14 cellular contexts compared by ENCODE assay signal in the genomic region with DNA sequence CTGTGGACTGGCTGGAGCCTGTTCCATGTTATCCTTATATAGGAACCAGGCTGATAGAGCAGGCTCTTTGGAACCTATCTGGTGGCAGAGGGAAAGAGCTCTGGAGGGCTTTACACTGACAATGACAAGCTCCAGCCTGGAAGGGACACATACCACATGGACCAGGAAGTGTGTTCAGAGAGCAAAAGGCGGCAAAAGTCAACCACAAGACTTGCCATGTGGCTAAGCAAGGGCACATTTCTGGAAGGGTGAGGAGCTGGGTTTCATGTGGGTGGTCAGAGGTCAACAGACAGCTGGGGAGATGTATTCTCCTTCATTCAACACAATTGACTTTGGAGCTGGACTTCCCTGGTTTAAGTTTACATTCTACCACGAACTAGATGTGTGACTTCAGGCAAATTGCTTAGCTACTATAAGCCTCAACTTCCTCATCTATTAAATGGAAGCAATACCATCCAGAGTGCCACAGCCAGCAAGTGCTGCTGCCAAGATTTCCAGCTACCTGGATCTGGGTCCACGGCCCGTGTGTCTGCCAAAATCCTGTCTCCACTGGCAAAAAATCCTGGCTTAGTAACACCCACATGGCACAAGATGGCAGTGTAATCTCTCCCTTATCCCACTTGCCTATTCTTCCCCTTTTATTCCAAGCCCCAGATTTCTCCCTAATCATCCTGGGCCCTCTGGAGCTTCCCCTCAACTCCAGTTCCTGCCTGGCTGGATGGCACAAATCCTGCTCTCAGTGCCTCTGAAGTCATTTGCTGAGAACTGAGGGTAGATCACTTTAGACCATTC.
DNase-seq lines count a peak whose midpoint lies in the region; ATAC-seq and TF ChIP-seq lines count a peak whose summit lies in the region.
"Had no signal": no experiment of that assay in that cellular context is flagged by ENCODE, and none has a peak within 500 bp of the region (broad histone marks: within the 10 kb centered on the region; RNA-seq: fewer than 3 reads in every experiment).

No MANE protein-coding gene starts in this region.

- no peak overlapping the region for H3K4me3 ChIP-seq in PC-3 (ENCODE audit: low read length)
- no peak overlapping the region for H3K4me3 ChIP-seq in epithelial cell of esophagus (ENCODE audit: low read length)
- H3K4me3 ChIP-seq: body of pancreas, esophagus squamous epithelium, Peyer's patch, testis had no signal

- no peaks in the 10 kb centered on the region for H4K20me1 ChIP-seq in PC-3 (ENCODE audit: low read length)

- BruUV-seq in PC-3 (replicated peaks; lab: Mats Ljungman, UMichigan) = no TSS peak

- peaks cover 15% of the 10 kb centered on the region for H3K4me1 Mint-ChIP-seq in osteocyte (ENCODE audit: unreplicated experiment)
- H3K4me1 Mint-ChIP-seq: naive thymus-derived CD4-positive, alpha-beta T cell had no signal

- H3K9me2 ChIP-seq in PC-3 (replicated peaks; ENCODE audit: low read length) = no peaks in the 10 kb centered on the region

- no peak overlapping the region for H3K9ac ChIP-seq in PC-3 (ENCODE audit: low read length)

- H3K36me3 ChIP-seq in PC-3 (ENCODE audit: low read depth, low read length) = no peaks in the 10 kb centered on the region
- H3K36me3 ChIP-seq: esophagus squamous epithelium, Peyer's patch had no signal

- H3K4me1 ChIP-seq in PC-3 (ENCODE audit: insufficient read depth, low read length) = peaks cover 15% of the 10 kb centered on the region
- H3K4me1 ChIP-seq: body of pancreas, Peyer's patch, testis had no signal

- DNase-seq in DMS 273 (lab: John Stamatoyannopoulos, UW; ENCODE audit: unreplicated experiment) = peak; percentile 47
- DNase-seq in DMS 273 treated with DMSO at 0.1 percent for 48 hours (lab: John Stamatoyannopoulos, UW) = no peak
- peak; percentile 51 for DNase-seq in PC-3
- DNase-seq in epithelial cell of esophagus (ENCODE audit: low read depth) = no peak
- no peak for DNase-seq in osteocyte (ENCODE audit: extremely low spot score, unreplicated experiment)
- DNase-seq in NCI-H1930 (lab: John Stamatoyannopoulos, UW) = no peak
- DNase-seq in NCI-H526 treated with DMSO at 0.1 percent for 48 hours (lab: John Stamatoyannopoulos, UW) = no peak
- DNase-seq: body of pancreas, esophagus squamous epithelium had no signal

- H3K4me2 ChIP-seq in PC-3 (ENCODE audit: low read length) = no peak overlapping the region

- intact Hi-C loops in PC-3 (cut with micrococcal nuclease) = no loop called here

- POLR2A ChIA-PET in PC-3 (lab: Charles Lee; ENCODE audit: unreplicated experiment) = no interaction called here

- H3F3A ChIP-seq in PC-3 (ENCODE audit: low read length, unreplicated experiment) = no peaks in the 10 kb centered on the region

- H3K9me3 Mint-ChIP-seq in osteocyte (ENCODE audit: unreplicated experiment) = no peaks in the 10 kb centered on the region

- H2AFZ ChIP-seq in PC-3 (ENCODE audit: low read length) = no peak overlapping the region

- H3K27me3 ChIP-seq in PC-3 (ENCODE audit: low read length) = no peaks in the 10 kb centered on the region
- H3K27me3 ChIP-seq: body of pancreas, esophagus squamous epithelium, Peyer's patch, testis had no signal

- CTCF ChIA-PET in PC-3 (lab: Charles Lee) = interaction anchor here (0.6 to 0.8 kb wide), 4 partner anchors 11 to 1140 kb away, joined by 3 to 7 read pairs (median 4); no protein-coding TSS in a partner anchor

- no peaks in the 10 kb centered on the region for H3K27me3 Mint-ChIP-seq in osteocyte (ENCODE audit: unreplicated experiment)

- peak; percentile 62 for TF ChIP-seq CTCF in PC-3 (conservative IDR thresholded peaks at IDR 0.05; ENCODE audit: low read depth, low read length)
- peak; percentile 38 for TF ChIP-seq CTCF in epithelial cell of esophagus (IDR thresholded peaks at IDR 0.05; ENCODE audit: insufficient read depth, low read depth, low read length, missing control alignments)
- TF ChIP-seq CTCF in osteocyte (IDR thresholded peaks at IDR 0.05) = peak; percentile 53

- ATAC-seq in PC-3 = peak; percentile 50
- ATAC-seq in HG03565 (IDR thresholded peaks at IDR 0.05; ENCODE audit: unreplicated experiment) = no peak
- ATAC-seq: body of pancreas; naive thymus-derived CD4-positive, alpha-beta T cell had no signal

- H3K79me2 ChIP-seq in PC-3 (ENCODE audit: low read length) = no peaks in the 10 kb centered on the region

- no peaks in the 10 kb centered on the region for H3K36me3 Mint-ChIP-seq in osteocyte (ENCODE audit: unreplicated experiment)

- no peak overlapping the region for H3K27ac Mint-ChIP-seq in osteocyte (ENCODE audit: unreplicated experiment)
- H3K27ac Mint-ChIP-seq: naive thymus-derived CD4-positive, alpha-beta T cell had no signal

- no peak overlapping the region for H3K27ac ChIP-seq in PC-3 (ENCODE audit: low read length)
- H3K27ac ChIP-seq: 22Rv1, body of pancreas, esophagus squamous epithelium, Peyer's patch, testis had no signal

- no peaks in the 10 kb centered on the region for H3K9me3 ChIP-seq in PC-3 (ENCODE audit: low read length)
- H3K9me3 ChIP-seq: body of pancreas, esophagus squamous epithelium, Peyer's patch, testis had no signal

- no peak overlapping the region for H3K4me3 Mint-ChIP-seq in osteocyte (ENCODE audit: unreplicated experiment)
- H3K4me3 Mint-ChIP-seq: naive thymus-derived CD4-positive, alpha-beta T cell had no signal

Comparison
In these comparisons a context has a peak if more than half of its experiments do, and no peak if none do; other contexts are left out.
1. DNase-seq: peak in DMS 273 (single experiment) and PC-3 (single experiment); none in DMS 273 treated with DMSO at 0.1 percent for 48 hours (single experiment), epithelial cell of esophagus (single experiment), osteocyte (single experiment), NCI-H1930 (0 of 2) and NCI-H526 treated with DMSO at 0.1 percent for 48 hours (single experiment).
2. Peak in every context shown above with its lines, with median percentiles within 50 percentile points of each other: CTCF ChIP-seq.